Comparison of ENCODE assay signal across 3 cellular contexts in genomic region chr5:172956936-172957335, GRCh38.
TF ChIP-seq lines count a peak whose summit lies in the region.

No MANE protein-coding gene starts in this region.

TF ChIP-seq in A549, 52 proteins besides CTCF, POLR2A, EP300 and RAD21:
- TF ChIP-seq RFX5 (IDR thresholded peaks at IDR 0.05) (no peak), TFCP2L1 (CRISPR knock-in tag; IDR thresholded peaks at IDR 0.05) (no peak; the same call in 1 of the 2 replicates), EHF (CRISPR knock-in tag; IDR thresholded peaks at IDR 0.05) (no peak), ATOH8 (CRISPR knock-in tag; IDR thresholded peaks at IDR 0.05; ENCODE audit: low read depth) (peak; percentile 50; the same call in 1 of the 2 replicates)

TF ChIP-seq in IMR-90, 13 proteins besides CTCF, POLR2A, EP300 and RAD21:
- TF ChIP-seq RFX5 (IDR thresholded peaks at IDR 0.05; ENCODE audit: low read depth, low read length) = no peak
- no peak for TF ChIP-seq FOS (IDR thresholded peaks at IDR 0.05; ENCODE audit: low read depth, low read length)
- no peak for TF ChIP-seq ELK1 (IDR thresholded peaks at IDR 0.05; ENCODE audit: borderline replicate concordance, low read depth, low read length)

TF ChIP-seq in K562, 482 proteins besides CTCF, POLR2A, EP300 and RAD21:
- TF ChIP-seq U2AF1 (optimal IDR thresholded peaks at IDR 0.05; ENCODE audit: low read depth, low read length) = no peak
- TF ChIP-seq NRF1 (conservative IDR thresholded peaks at IDR 0.05 in 1 of 2, IDR thresholded peaks at IDR 0.05 in 1 of 2) = peak in 1 of 2 experiments; percentile 31; a peak in 2 of 4 replicates
- TF ChIP-seq SPI1 (IDR thresholded peaks at IDR 0.05; ENCODE audit: borderline replicate concordance, low read depth, low read length) = peak; percentile 24; the same call in 1 of the 2 replicates
